2 cellular contexts compared by ENCODE assay signal in the genomic region with DNA sequence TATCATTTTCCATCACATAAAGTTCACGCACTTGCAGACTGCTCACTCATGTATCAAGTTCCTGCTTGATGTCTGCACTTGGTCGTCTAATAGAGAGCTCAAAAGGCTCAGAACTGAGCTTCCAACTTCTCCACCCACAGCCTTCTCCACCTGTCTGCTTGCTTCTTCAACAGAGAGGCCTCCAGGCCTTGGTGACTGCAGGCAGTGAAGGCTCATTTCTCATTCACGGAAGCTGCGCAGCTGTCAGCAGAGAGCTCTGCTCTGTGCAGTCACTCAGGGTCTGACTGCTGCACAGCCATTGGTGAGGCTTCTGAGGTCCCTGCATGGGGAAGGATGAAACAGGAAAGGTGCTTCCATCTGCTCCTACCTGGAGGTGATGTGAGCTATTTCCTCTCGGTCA.
TF ChIP-seq lines count a peak whose summit lies in the region.

No MANE protein-coding gene starts in this region.

TF ChIP-seq in GM12891, 5 proteins besides CTCF, POLR2A, EP300 and RAD21 (continued from another document):
- TF ChIP-seq TAF1 (IDR thresholded peaks at IDR 0.05; ENCODE audit: low read depth, low read length) (no peak), POLR2AphosphoS5 (IDR thresholded peaks at IDR 0.05; ENCODE audit: low read depth, low read length) (no peak)

TF ChIP-seq in GM23338, 12 proteins besides CTCF, POLR2A, EP300 and RAD21 (continued from another document):
- TF ChIP-seq, protein P1, sequence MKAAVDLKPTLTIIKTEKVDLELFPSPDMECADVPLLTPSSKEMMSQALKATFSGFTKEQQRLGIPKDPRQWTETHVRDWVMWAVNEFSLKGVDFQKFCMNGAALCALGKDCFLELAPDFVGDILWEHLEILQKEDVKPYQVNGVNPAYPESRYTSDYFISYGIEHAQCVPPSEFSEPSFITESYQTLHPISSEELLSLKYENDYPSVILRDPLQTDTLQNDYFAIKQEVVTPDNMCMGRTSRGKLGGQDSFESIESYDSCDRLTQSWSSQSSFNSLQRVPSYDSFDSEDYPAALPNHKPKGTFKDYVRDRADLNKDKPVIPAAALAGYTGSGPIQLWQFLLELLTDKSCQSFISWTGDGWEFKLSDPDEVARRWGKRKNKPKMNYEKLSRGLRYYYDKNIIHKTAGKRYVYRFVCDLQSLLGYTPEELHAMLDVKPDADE (IDR thresholded peaks at IDR 0.05) = no peak
- no peak for TF ChIP-seq EZH2 (IDR thresholded peaks at IDR 0.05; ENCODE audit: low read depth, unreplicated experiment)
- TF ChIP-seq ZNF462 (CRISPR knock-in tag; IDR thresholded peaks at IDR 0.05) = no peak
